In genomic region chr2:98649135-98649991, GRCh38 we compare ENCODE assay signal across 8 cellular contexts. TPM values are rescaled to one million over a fixed set of nuclear protein-coding genes. Genes with fewer than 3 reads are reported as not detected.
DNase-seq lines count a peak whose midpoint lies in the region; ATAC-seq, FAIRE-seq and TF ChIP-seq lines count a peak whose summit lies in the region.

No MANE protein-coding gene starts in this region.

- H3K4me3 Mint-ChIP-seq in activated naive CD8-positive, alpha-beta T cell treated with anti-CD3 and anti-CD28 coated beads, Interleukin-2, amount 50 U/mL, for 24 hours, result no peak overlapping the region

- H3K36me3 Mint-ChIP-seq in activated naive CD8-positive, alpha-beta T cell treated with anti-CD3 and anti-CD28 coated beads, Interleukin-2, amount 50 U/mL, for 24 hours (ENCODE audit: low read depth), result peaks cover 25% of the 10 kb centered on the region

- peaks cover 63% of the 10 kb centered on the region for H3K4me1 Mint-ChIP-seq in activated naive CD8-positive, alpha-beta T cell treated with anti-CD3 and anti-CD28 coated beads, Interleukin-2, amount 50 U/mL, for 24 hours

- H3K27me3 Mint-ChIP-seq in activated naive CD8-positive, alpha-beta T cell treated with anti-CD3 and anti-CD28 coated beads, Interleukin-2, amount 50 U/mL, for 24 hours, result no peaks in the 10 kb centered on the region

- DNase-seq in D721Med (ENCODE audit: insufficient read length, low spot score) (no peak), H54 (ENCODE audit: insufficient read length, low spot score) (peak; percentile 31), NCI-H1694 treated with DMSO at 0.1 percent for 48 hours (lab: John Stamatoyannopoulos, UW) (peak; percentile 91), T follicular helper cell (ENCODE audit: low read depth) (peak; percentile 74), left ventricle myocardium superior (peak; percentile 50), retinal pigment epithelial cell (ENCODE audit: low read depth) (peak; percentile 45)
- peak; percentile 82 for DNase-seq in activated naive CD8-positive, alpha-beta T cell treated with anti-CD3 and anti-CD28 coated beads, Interleukin-2, amount 50 U/mL, for 24 hours

- intact Hi-C loops in left ventricle myocardium superior (cut with micrococcal nuclease), result no loop called here

- no peaks in the 10 kb centered on the region for H3K9me3 Mint-ChIP-seq in activated naive CD8-positive, alpha-beta T cell treated with anti-CD3 and anti-CD28 coated beads, Interleukin-2, amount 50 U/mL, for 24 hours

- peak; percentile 98 for TF ChIP-seq CTCF in D721Med (IDR thresholded peaks at IDR 0.05; ENCODE audit: insufficient read depth, missing control alignments)
- peak; percentile 100 for TF ChIP-seq CTCF in retinal pigment epithelial cell (conservative IDR thresholded peaks at IDR 0.05; ENCODE audit: low read depth, low read length)

- FAIRE-seq in D721Med (lab: Jason Lieb, UNC) (peak; percentile 21), H54 (lab: Jason Lieb, UNC) (peak; percentile 79)

- H3K4me3 ChIP-seq in retinal pigment epithelial cell (ENCODE audit: low read length), result no peak overlapping the region

- no peak for TF ChIP-seq POLR2A in H54 (IDR thresholded peaks at IDR 0.05; ENCODE audit: low read depth, low read length)

- peak overlapping the region; percentile 11 for H3K27ac Mint-ChIP-seq in activated naive CD8-positive, alpha-beta T cell treated with anti-CD3 and anti-CD28 coated beads, Interleukin-2, amount 50 U/mL, for 24 hours

- peak; percentile 98 for ATAC-seq in activated naive CD8-positive, alpha-beta T cell treated with anti-CD3 and anti-CD28 coated beads, Interleukin-2, amount 50 U/mL, for 24 hours
- peak; percentile 95 for ATAC-seq in left ventricle myocardium superior
- ATAC-seq in HG03460 (IDR thresholded peaks at IDR 0.05; ENCODE audit: unreplicated experiment), result no peak

RNA-seq across cellular contexts. Expression of gene UNC50, which starts 41.0 kb away (rescaled TPM):
- 28.5 TPM for total RNA-seq in left ventricle myocardium superior

RNA-seq across cellular contexts. Expression of gene COA5, which starts 41.1 kb away (rescaled TPM):
- total RNA-seq in left ventricle myocardium superior, result 28.2 TPM
